In the genomic region with DNA sequence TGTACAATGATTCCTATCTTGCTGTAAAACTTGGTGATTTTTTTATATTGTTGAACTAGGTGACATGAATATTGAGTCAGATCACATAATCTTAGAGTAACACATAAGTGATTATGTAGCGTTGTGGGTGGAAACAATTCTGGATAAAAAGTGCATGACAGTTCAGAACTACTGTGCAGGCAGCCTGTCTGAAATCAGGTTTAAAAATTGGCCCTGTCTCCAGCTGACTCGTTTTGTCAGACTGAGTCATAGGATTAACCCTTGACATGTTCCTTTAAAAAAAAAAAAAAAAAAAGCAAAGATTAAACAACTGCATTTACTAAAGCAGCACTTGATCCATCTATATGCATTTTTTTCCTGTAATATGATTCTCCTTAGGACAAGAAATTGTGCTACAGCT, we compare ENCODE assay signal across 10 cellular contexts.
DNase-seq lines count a peak whose midpoint lies in the region; ATAC-seq and TF ChIP-seq lines count a peak whose summit lies in the region.
"Had no signal": no experiment of that assay in that cellular context is flagged by ENCODE, and none has a peak within 500 bp of the region (broad histone marks: within the 10 kb centered on the region; RNA-seq: fewer than 3 reads in every experiment).

No MANE protein-coding gene starts in this region.

- peaks cover 14% of the 10 kb centered on the region for H3K4me1 ChIP-seq in Panc1 (ENCODE audit: control insufficient read depth, insufficient read depth, low read length)

- peak; percentile 74; the same call in 1 of the 2 replicates for ATAC-seq in Panc1
- no peak for ATAC-seq in HG03175 (IDR thresholded peaks at IDR 0.05; ENCODE audit: unreplicated experiment)
- ATAC-seq in HG02938 (IDR thresholded peaks at IDR 0.05; ENCODE audit: unreplicated experiment): no peak
- ATAC-seq in HG02885 (IDR thresholded peaks at IDR 0.05; ENCODE audit: poor library complexity, unreplicated experiment): no peak

- POLR2A ChIA-PET in Panc1 (lab: Charles Lee): no interaction called here

- CTCF ChIA-PET in Panc1 (lab: Charles Lee): no interaction called here

- H3K9me3 ChIP-seq in Panc1 (ENCODE audit: control insufficient read depth, insufficient read depth, low read depth, low read length): no peaks in the 10 kb centered on the region
- H3K9me3 ChIP-seq: BLaER1 had no signal

- H3K27me3 ChIP-seq in Panc1 (ENCODE audit: control insufficient read depth, insufficient read depth, low read length): no peaks in the 10 kb centered on the region
- H3K27me3 ChIP-seq: BLaER1 had no signal

- no peak for TF ChIP-seq CTCF in Panc1 (IDR thresholded peaks at IDR 0.05)

- intact Hi-C loops in Panc1 (cut with micrococcal nuclease; ENCODE audit: unreplicated experiment): no loop called here

- BruUV-seq in Panc1 (replicated peaks; lab: Mats Ljungman, UMichigan): no TSS peak

- no peak overlapping the region for H3K27ac ChIP-seq in Panc1 (ENCODE audit: low read length)
- H3K27ac ChIP-seq: BLaER1 had no signal

- no peaks in the 10 kb centered on the region for H3K36me3 ChIP-seq in Panc1 (ENCODE audit: control insufficient read depth, insufficient read depth, low read length)
- H3K36me3 ChIP-seq: BLaER1 had no signal

- DNase-seq in NCI-H748 (lab: John Stamatoyannopoulos, UW; ENCODE audit: unreplicated experiment): peak; percentile 6
- DNase-seq in NCI-H748 treated with DMSO at 0.1 percent for 48 hours (lab: John Stamatoyannopoulos, UW): no peak
- DNase-seq in Panc1 (ENCODE audit: low read depth, low spot score): no peak
- DNase-seq in fibroblast of peridontal ligament (ENCODE audit: extremely low read depth): peak; percentile 80
- DNase-seq in skeletal muscle cell (ENCODE audit: low read depth): peak; percentile 85
- DNase-seq: Karpas-422 had no signal

- H3K4me3 ChIP-seq in Panc1 (ENCODE audit: low read depth in 2 of 2, low read length in 2 of 2): no peak overlapping the region
- H3K4me3 ChIP-seq in skeletal muscle cell (ENCODE audit: low read depth, low read length): no peak overlapping the region
- H3K4me3 ChIP-seq: BLaER1 had no signal

- in situ Hi-C loops in Panc1 (cut with HindIII; ENCODE audit: low pct_unique_long_range_greater_than_20kb, low sequenced_read_pairs): no loop called here

Comparison
In these comparisons a context has a peak if more than half of its experiments do, and no peak if none do; other contexts are left out.
1. DNase-seq: peak in NCI-H748 (single experiment), fibroblast of peridontal ligament (single experiment) and skeletal muscle cell (single experiment); none in NCI-H748 treated with DMSO at 0.1 percent for 48 hours (single experiment) and Panc1 (single experiment).